ENCODE assay signal across 2 cellular contexts in the genomic region with DNA sequence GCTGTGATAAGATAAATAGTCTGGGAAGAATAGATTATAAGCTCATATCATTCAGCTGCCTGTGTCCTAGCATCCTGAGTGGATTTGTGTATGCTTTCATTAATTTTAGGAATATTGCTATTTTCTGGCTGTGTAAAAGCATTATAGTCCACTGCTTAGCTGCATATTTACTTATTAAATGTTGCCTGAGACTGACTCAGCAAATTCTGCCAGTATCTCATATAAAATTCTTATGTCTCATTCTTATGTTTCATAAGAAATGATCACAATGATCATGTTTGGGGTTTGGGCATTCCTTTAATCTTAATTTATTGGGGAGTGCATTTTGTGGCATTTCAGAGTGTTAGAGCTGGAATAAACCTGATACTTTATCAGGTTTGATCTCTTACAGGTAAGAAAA.
TF ChIP-seq lines count a peak whose summit lies in the region.

No MANE protein-coding gene starts in this region.

TF ChIP-seq in A549, 52 proteins besides CTCF, POLR2A, EP300 and RAD21:
- TF ChIP-seq HOXB5 (CRISPR knock-in tag; IDR thresholded peaks at IDR 0.05) (no peak), SMC3 (IDR thresholded peaks at IDR 0.05) (no peak), MAFK (IDR thresholded peaks at IDR 0.05; ENCODE audit: partially characterized antibody) (peak; percentile 58), RCOR1 (IDR thresholded peaks at IDR 0.05; ENCODE audit: low read depth, low read length) (no peak)

TF ChIP-seq in IMR-90, 13 proteins besides CTCF, POLR2A, EP300 and RAD21:
- TF ChIP-seq, protein P1, sequence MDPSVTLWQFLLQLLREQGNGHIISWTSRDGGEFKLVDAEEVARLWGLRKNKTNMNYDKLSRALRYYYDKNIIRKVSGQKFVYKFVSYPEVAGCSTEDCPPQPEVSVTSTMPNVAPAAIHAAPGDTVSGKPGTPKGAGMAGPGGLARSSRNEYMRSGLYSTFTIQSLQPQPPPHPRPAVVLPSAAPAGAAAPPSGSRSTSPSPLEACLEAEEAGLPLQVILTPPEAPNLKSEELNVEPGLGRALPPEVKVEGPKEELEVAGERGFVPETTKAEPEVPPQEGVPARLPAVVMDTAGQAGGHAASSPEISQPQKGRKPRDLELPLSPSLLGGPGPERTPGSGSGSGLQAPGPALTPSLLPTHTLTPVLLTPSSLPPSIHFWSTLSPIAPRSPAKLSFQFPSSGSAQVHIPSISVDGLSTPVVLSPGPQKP (IDR thresholded peaks at IDR 0.05; ENCODE audit: borderline replicate concordance, low read depth, low read length) = no peak
- no peak for TF ChIP-seq SMC3 (IDR thresholded peaks at IDR 0.05; ENCODE audit: low read depth, low read length)
- peak; percentile 39; the same call in 1 of the 2 replicates for TF ChIP-seq NFE2L2 (IDR thresholded peaks at IDR 0.05; ENCODE audit: low read depth, low read length)
- peak; percentile 66 for TF ChIP-seq MAFK (IDR thresholded peaks at IDR 0.05; ENCODE audit: low read depth, low read length)
